Comparison of ENCODE assay signal across 8 cellular contexts in genomic region chr10:119496282-119496681, GRCh38. TPM values are rescaled to one million over a fixed set of nuclear protein-coding genes. Genes with fewer than 3 reads are reported as not detected.
DNase-seq lines count a peak whose midpoint lies in the region; ATAC-seq and TF ChIP-seq lines count a peak whose summit lies in the region.

No MANE protein-coding gene starts in this region.

- peaks cover 16% of the 10 kb centered on the region for H3K36me3 Mint-ChIP-seq in CD4-positive, CD25-positive, alpha-beta regulatory T cell
- peaks cover 20 to 29% of the 10 kb centered on the region in 2 donors for H3K36me3 Mint-ChIP-seq in activated naive CD4-positive, alpha-beta T cell treated with anti-CD3 and anti-CD28 coated beads, Interleukin-2, amount 50 U/mL, for 72 hours
- H3K36me3 Mint-ChIP-seq in glutamatergic neuron (ENCODE audit: unreplicated experiment) = no peaks in the 10 kb centered on the region

- no peak for TF ChIP-seq CTCF in glutamatergic neuron (IDR thresholded peaks at IDR 0.05; ENCODE audit: partially characterized antibody, unreplicated experiment)

- H3K9me3 Mint-ChIP-seq in CD4-positive, CD25-positive, alpha-beta regulatory T cell = no peaks in the 10 kb centered on the region
- H3K9me3 Mint-ChIP-seq in activated naive CD4-positive, alpha-beta T cell treated with anti-CD3 and anti-CD28 coated beads, Interleukin-2, amount 50 U/mL, for 72 hours = no peaks in the 10 kb centered on the region
- H3K9me3 Mint-ChIP-seq in glutamatergic neuron (ENCODE audit: unreplicated experiment) = peaks cover 7% of the 10 kb centered on the region

- H3K4me3 ChIP-seq in CD4-positive, CD25-positive, alpha-beta regulatory T cell (ENCODE audit: low read depth, low read length) = no peak overlapping the region

- H3K27me3 Mint-ChIP-seq in CD4-positive, CD25-positive, alpha-beta regulatory T cell = no peaks in the 10 kb centered on the region
- peaks cover 3% of the 10 kb centered on the region for H3K27me3 Mint-ChIP-seq in glutamatergic neuron (ENCODE audit: unreplicated experiment)

- no peaks in the 10 kb centered on the region for H3K27me3 ChIP-seq in CD4-positive, CD25-positive, alpha-beta regulatory T cell (ENCODE audit: control insufficient read depth, insufficient read depth, low read length)

- H3K9me3 ChIP-seq in CD4-positive, CD25-positive, alpha-beta regulatory T cell (ENCODE audit: control insufficient read depth in 2 of 2, low read length in 2 of 2) = no peaks in the 10 kb centered on the region

- H3K4me1 ChIP-seq in CD4-positive, CD25-positive, alpha-beta regulatory T cell (ENCODE audit: control insufficient read depth, insufficient read depth, low read length, poor library complexity, severe bottlenecking) = peaks cover 48% of the 10 kb centered on the region

- peaks cover 13% of the 10 kb centered on the region for H3K36me3 ChIP-seq in CD4-positive, CD25-positive, alpha-beta regulatory T cell (ENCODE audit: control insufficient read depth, insufficient read depth, low read length)

- DNase-seq in CD4-positive, CD25-positive, alpha-beta regulatory T cell = no peak
- DNase-seq in activated naive CD4-positive, alpha-beta T cell treated with anti-CD3 and anti-CD28 coated beads, Interleukin-2, amount 50 U/mL, for 72 hours (ENCODE audit: low spot score in 2 of 2) = peak; percentile 68 to 94
- DNase-seq in NCI-H2196 treated with DMSO at 0.1 percent for 48 hours (lab: John Stamatoyannopoulos, UW; ENCODE audit: unreplicated experiment) (no peak), glutamatergic neuron (no peak), SHP77 (lab: John Stamatoyannopoulos, UW) (no peak), COLO668 (lab: John Stamatoyannopoulos, UW; ENCODE audit: unreplicated experiment) (no peak)

- peak overlapping the region in 1 of 4 donors; percentile 27 for H3K4me3 Mint-ChIP-seq in CD4-positive, CD25-positive, alpha-beta regulatory T cell
- no peak overlapping the region for H3K4me3 Mint-ChIP-seq in glutamatergic neuron (ENCODE audit: unreplicated experiment)

- H3K27ac ChIP-seq in CD4-positive, CD25-positive, alpha-beta regulatory T cell (ENCODE audit: insufficient read depth, low read length, poor library complexity, severe bottlenecking) = peak overlapping the region; percentile 37

- ATAC-seq in CD4-positive, CD25-positive, alpha-beta regulatory T cell (ENCODE audit: low read depth in 2 of 2) = peak in 1 of 2 donors; percentile 17
- ATAC-seq in GM19452 (IDR thresholded peaks at IDR 0.05; ENCODE audit: unreplicated experiment) (peak; percentile 73), HG03280 (IDR thresholded peaks at IDR 0.05; ENCODE audit: unreplicated experiment) (peak; percentile 89)
- ATAC-seq in activated naive CD4-positive, alpha-beta T cell treated with anti-CD3 and anti-CD28 coated beads, Interleukin-2, amount 50 U/mL, for 72 hours = peak; percentile 79 to 91

- peak overlapping the region; percentile 58 to 97 (median 91) for H3K27ac Mint-ChIP-seq in CD4-positive, CD25-positive, alpha-beta regulatory T cell
- peak overlapping the region; percentile 77 to 99 for H3K27ac Mint-ChIP-seq in activated naive CD4-positive, alpha-beta T cell treated with anti-CD3 and anti-CD28 coated beads, Interleukin-2, amount 50 U/mL, for 72 hours
- H3K27ac Mint-ChIP-seq in glutamatergic neuron (ENCODE audit: unreplicated experiment) = no peak overlapping the region

- peaks cover 12 to 83% (median 52%) of the 10 kb centered on the region in 4 donors for H3K4me1 Mint-ChIP-seq in CD4-positive, CD25-positive, alpha-beta regulatory T cell
- peaks cover 13% of the 10 kb centered on the region for H3K4me1 Mint-ChIP-seq in glutamatergic neuron (ENCODE audit: low read depth, unreplicated experiment)

RNA-seq across cellular contexts. Expression of gene RGS10, which starts 46.2 kb away (rescaled TPM):
- total RNA-seq in CD4-positive, CD25-positive, alpha-beta regulatory T cell = 85.7 TPM
- polyA plus RNA-seq in CD4-positive, CD25-positive, alpha-beta regulatory T cell = 100 to 1,000 TPM; 165 to 188 (median 183) TPM
- total RNA-seq in activated naive CD4-positive, alpha-beta T cell treated with anti-CD3 and anti-CD28 coated beads, Interleukin-2, amount 50 U/mL, for 72 hours = 100 to 1,000 TPM; 183 to 251 TPM
- 311 TPM for total RNA-seq in glutamatergic neuron (ENCODE audit: unreplicated experiment)

Comparison
In these comparisons a context has a peak if more than half of its experiments do, and no peak if none do; other contexts are left out.
1. DNase-seq: peak in activated naive CD4-positive, alpha-beta T cell treated with anti-CD3 and anti-CD28 coated beads, Interleukin-2, amount 50 U/mL, for 72 hours (2 of 2); none in CD4-positive, CD25-positive, alpha-beta regulatory T cell (0 of 3), NCI-H2196 treated with DMSO at 0.1 percent for 48 hours (single experiment), glutamatergic neuron (single experiment), SHP77 (0 of 2) and COLO668 (single experiment).